In the genomic region with DNA sequence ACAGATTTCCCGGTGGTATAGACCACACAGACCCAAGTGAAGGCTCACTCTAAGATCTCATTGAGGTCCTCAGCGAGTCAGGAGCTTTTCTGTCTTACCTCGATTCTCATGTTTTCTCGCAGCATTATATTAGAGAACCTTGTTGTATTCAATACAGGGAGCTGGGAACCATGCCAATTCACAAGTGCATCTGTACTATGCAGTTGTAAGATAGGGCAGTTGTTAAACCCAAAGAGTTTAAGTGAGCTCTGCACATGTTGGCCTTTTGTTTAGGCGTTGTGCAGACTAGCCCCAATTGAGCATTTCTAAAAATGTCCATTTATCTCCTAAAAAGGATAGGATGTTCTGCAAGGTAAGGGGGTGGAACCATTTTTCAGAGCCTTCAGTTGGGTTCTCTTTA, we compare ENCODE assay signal across 15 cellular contexts. TPM values are rescaled to one million over a fixed set of nuclear protein-coding genes. Genes with fewer than 3 reads are reported as not detected.
A peak's percentile ranks its signal among the peaks of the same experiment; 100 is the strongest.
DNase-seq lines count a peak whose midpoint lies in the region; ATAC-seq and TF ChIP-seq lines count a peak whose summit lies in the region.
"Had no signal": no experiment of that assay in that cellular context is flagged by ENCODE, and none has a peak within 500 bp of the region (broad histone marks: within the 10 kb centered on the region; RNA-seq: fewer than 3 reads in every experiment).

No MANE protein-coding gene starts in this region.

- no peaks in the 10 kb centered on the region for H3K9me3 Mint-ChIP-seq in endothelial cell (ENCODE audit: unreplicated experiment)
- H3K9me3 Mint-ChIP-seq: activated T-helper 1 cell treated with anti-CD3 and anti-CD28 coated beads, Interleukin-12 subunit alpha, Interleukin-12 subunit beta, Interleukin-2, Interleukin-4 antibody, amounts not matched to agents 30 ng/mL and 10 ng/mL and 1 ng/mL, durations not matched to agents 14 hours and 24 hours and 36 hours had no signal

- peaks cover 44% of the 10 kb centered on the region for H3K4me1 Mint-ChIP-seq in endothelial cell (ENCODE audit: unreplicated experiment)

- TF ChIP-seq CTCF in endothelial cell (IDR thresholded peaks at IDR 0.05; ENCODE audit: unreplicated experiment): no peak

- peak; percentile 61 for DNase-seq in DMS153 treated with DMSO at 0.1 percent for 48 hours (lab: John Stamatoyannopoulos, UW; ENCODE audit: unreplicated experiment)
- peak; percentile 89 for DNase-seq in NCI-H1105 treated with DMSO at 0.1 percent for 48 hours (lab: John Stamatoyannopoulos, UW)
- peak; percentile 48 for DNase-seq in NCI-H510A treated with DMSO at 0.1 percent for 48 hours (lab: John Stamatoyannopoulos, UW)
- no peak for DNase-seq in endothelial cell (ENCODE audit: low spot score)
- no peak for DNase-seq in C1 segment of cervical spinal cord (lab: John Stamatoyannopoulos, UW)
- DNase-seq: activated CD4-positive, alpha-beta T cell treated with anti-CD3 and anti-CD28 coated beads, Interleukin-2, amount 50 U/mL, for 48 hours; adrenal gland; AML-193; pancreas; substantia nigra had no signal

- ATAC-seq in GM18873 (IDR thresholded peaks at IDR 0.05; ENCODE audit: low FRiP score, unreplicated experiment): no peak
- no peak for ATAC-seq in HG03460 (IDR thresholded peaks at IDR 0.05; ENCODE audit: unreplicated experiment)
- no peak for ATAC-seq in GM18907 (IDR thresholded peaks at IDR 0.05; ENCODE audit: unreplicated experiment)
- ATAC-seq: esophagus mucosa, pancreas had no signal

- peak overlapping the region; percentile 78 for H3K4me3 Mint-ChIP-seq in endothelial cell (ENCODE audit: unreplicated experiment)
- H3K4me3 Mint-ChIP-seq: activated T-helper 1 cell treated with anti-CD3 and anti-CD28 coated beads, Interleukin-12 subunit alpha, Interleukin-12 subunit beta, Interleukin-2, Interleukin-4 antibody, amounts not matched to agents 30 ng/mL and 10 ng/mL and 1 ng/mL, durations not matched to agents 14 hours and 24 hours and 36 hours had no signal

- H3K27ac Mint-ChIP-seq in endothelial cell (ENCODE audit: unreplicated experiment): no peak overlapping the region
- H3K27ac Mint-ChIP-seq: activated T-helper 1 cell treated with anti-CD3 and anti-CD28 coated beads, Interleukin-12 subunit alpha, Interleukin-12 subunit beta, Interleukin-2, Interleukin-4 antibody, amounts not matched to agents 30 ng/mL and 10 ng/mL and 1 ng/mL, durations not matched to agents 14 hours and 24 hours and 36 hours had no signal

- H3K36me3 Mint-ChIP-seq in endothelial cell (ENCODE audit: low read depth, unreplicated experiment): peaks cover 34% of the 10 kb centered on the region

- H3K27me3 Mint-ChIP-seq in endothelial cell (ENCODE audit: unreplicated experiment): peaks cover 28% of the 10 kb centered on the region

RNA-seq across cellular contexts. Expression of a gene that starts 59.6 kb away (rescaled TPM):
- total RNA-seq in endothelial cell (ENCODE audit: unreplicated experiment): 40.8 TPM

Comparison
In these comparisons a context has a peak if more than half of its experiments do, and no peak if none do; other contexts are left out.
1. DNase-seq: peak in DMS153 treated with DMSO at 0.1 percent for 48 hours (single experiment), NCI-H1105 treated with DMSO at 0.1 percent for 48 hours (single experiment) and NCI-H510A treated with DMSO at 0.1 percent for 48 hours (single experiment); none in endothelial cell (single experiment) and C1 segment of cervical spinal cord (0 of 14).